Comparison of ENCODE assay signal across 8 cellular contexts in the genomic region with DNA sequence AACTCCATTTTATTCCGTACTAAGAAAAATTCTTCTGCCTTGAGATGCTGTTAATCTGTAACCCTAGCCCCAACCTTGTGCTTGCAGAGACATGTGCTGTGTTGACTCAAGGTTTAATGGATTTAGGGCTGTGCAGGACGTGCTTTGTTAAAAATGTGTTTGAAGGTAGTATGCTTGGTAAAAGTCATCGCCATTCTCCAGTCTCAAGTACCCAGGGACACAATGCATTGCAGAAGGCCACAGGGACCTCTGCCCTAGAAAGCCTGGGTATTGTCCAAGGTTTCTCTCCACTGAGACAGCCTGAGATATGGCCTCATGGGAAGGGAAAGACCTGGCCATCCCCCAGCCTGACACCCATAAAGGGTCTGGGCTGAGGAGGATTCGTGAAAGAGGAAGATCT. TPM values are rescaled to one million over a fixed set of nuclear protein-coding genes. Genes with fewer than 3 reads are reported as not detected.
A peak's percentile ranks its signal among the peaks of the same experiment; 100 is the strongest.
DNase-seq lines count a peak whose midpoint lies in the region; FAIRE-seq and TF ChIP-seq lines count a peak whose summit lies in the region.
"Not testable (repeated sequence)": the region's sequence is repeated elsewhere in the genome, so short reads cannot be mapped to it uniquely, and the experiment has no call there.

No MANE protein-coding gene starts in this region.

- H3K4me1 Mint-ChIP-seq in Caco-2 (ENCODE audit: low read depth, unreplicated experiment) = peaks cover 15% of the 10 kb centered on the region
- H3K4me1 Mint-ChIP-seq in nephron progenitor cell = peaks cover 48% of the 10 kb centered on the region

- H3K9me3 Mint-ChIP-seq in Caco-2 (ENCODE audit: unreplicated experiment) (peaks cover 65% of the 10 kb centered on the region), nephron progenitor cell (peaks cover 93% of the 10 kb centered on the region)

- peak overlapping the region; percentile 45 for H3K27ac Mint-ChIP-seq in Caco-2 (ENCODE audit: unreplicated experiment)
- peak overlapping the region; percentile 92 for H3K27ac Mint-ChIP-seq in nephron progenitor cell

- not testable (repeated sequence) for H3K4me1 ChIP-seq in Caco-2
- peaks cover 18% of the 10 kb centered on the region for H3K4me1 ChIP-seq in prostate gland (replicated peaks)

- 33% methylated on average over 4 of the region's 4 CpGs for WGBS in prostate gland

- not testable (repeated sequence) for H3K4me3 Mint-ChIP-seq in Caco-2 (ENCODE audit: unreplicated experiment)
- H3K4me3 Mint-ChIP-seq in nephron progenitor cell = peak overlapping the region; percentile 35

- CTCF ChIA-PET in Caco-2 (lab: Charles Lee) = not testable (repeated sequence)

- intact Hi-C loops in Caco-2 (cut with micrococcal nuclease; ENCODE audit: unreplicated experiment); prostate gland (cut with DNase I): not testable (repeated sequence)

- FAIRE-seq in bronchial epithelial cell (lab: Jason Lieb, UNC) = not testable (repeated sequence)

- H3K36me3 ChIP-seq in Caco-2 (ENCODE audit: control insufficient read depth, insufficient read depth, low read length); bronchial epithelial cell (ENCODE audit: control insufficient read depth, insufficient read depth, low read length); prostate gland: not testable (repeated sequence)

- BruUV-seq in Caco-2 (replicated peaks; lab: Mats Ljungman, UMichigan) = not testable (repeated sequence)

- POLR2A ChIA-PET in Caco-2 (lab: Charles Lee) = not testable (repeated sequence)

- H3K27me3 ChIP-seq in Caco-2 (replicated peaks; ENCODE audit: control insufficient read depth, insufficient read depth, low read length); bronchial epithelial cell (ENCODE audit: control insufficient read depth, insufficient read depth, low read length); prostate gland (replicated peaks; ENCODE audit: insufficient read depth): not testable (repeated sequence)

- peaks cover 49% of the 10 kb centered on the region for H3K9me3 ChIP-seq in Caco-2
- not testable (repeated sequence) for H3K9me3 ChIP-seq in prostate gland

- not testable (repeated sequence) for TF ChIP-seq POLR2A in prostate gland (IDR thresholded peaks at IDR 0.05)

- H3K4me3 ChIP-seq in Caco-2 (ENCODE audit: low read depth, low read length); bronchial epithelial cell (ENCODE audit: low read depth, low read length); epithelial cell of esophagus (ENCODE audit: low read length); prostate gland: not testable (repeated sequence)

- DNase-seq in Caco-2 (peak in 1 of 2 experiments; percentile 39), DMS53 (lab: John Stamatoyannopoulos, UW) (peak; percentile 67), bronchial epithelial cell (ENCODE audit: low read depth) (peak; percentile 44), epithelial cell of esophagus (ENCODE audit: low read depth) (peak; percentile 46), left kidney (ENCODE audit: low read depth, low spot score) (peak; percentile 25), prostate gland (ENCODE audit: low spot score) (peak; percentile 18)
- not testable (repeated sequence) for DNase-seq in nephron progenitor cell

- H3K27me3 Mint-ChIP-seq in Caco-2 (ENCODE audit: insufficient read depth, unreplicated experiment); nephron progenitor cell (ENCODE audit: low read depth, poor library complexity): not testable (repeated sequence)

- not testable (repeated sequence) for H3K36me3 Mint-ChIP-seq in Caco-2 (ENCODE audit: insufficient read depth, unreplicated experiment)
- peaks cover 83% of the 10 kb centered on the region for H3K36me3 Mint-ChIP-seq in nephron progenitor cell (ENCODE audit: low read depth)

- H3K27ac ChIP-seq in VCaP (peak overlapping the region; percentile 100), prostate gland (peak overlapping the region; percentile 46 to 88)

- not testable (repeated sequence) for TF ChIP-seq CTCF in Caco-2 (IDR thresholded peaks at IDR 0.05; ENCODE audit: insufficient read depth in 1 of 2, low read depth in 1 of 2, low read length in 1 of 2, severe bottlenecking in 1 of 2, unreplicated experiment in 1 of 2); VCaP (conservative IDR thresholded peaks at IDR 0.05); bronchial epithelial cell (IDR thresholded peaks at IDR 0.05; ENCODE audit: insufficient read depth, low read length, severe bottlenecking); epithelial cell of esophagus (IDR thresholded peaks at IDR 0.05; ENCODE audit: insufficient read depth, low read depth, low read length, missing control alignments); nephron progenitor cell (IDR thresholded peaks at IDR 0.05); prostate gland (IDR thresholded peaks at IDR 0.05)

RNA-seq across cellular contexts. Expression of gene ZNF350, which starts 28.8 kb away (rescaled TPM):
- total RNA-seq in Caco-2 (2022) = 2.5 and 2.6 TPM in 2 replicates
- 11.6 TPM in 2 replicates for total RNA-seq in bronchial epithelial cell
- 10 to 100 TPM; 31.3 to 34.6 TPM for total RNA-seq in prostate gland

RNA-seq across cellular contexts. Expression of gene ZNF613, which starts 30.6 kb away (rescaled TPM):
- total RNA-seq in Caco-2 (2022) = 1.3 and 2.2 TPM in 2 replicates
- 6.8 and 8.3 TPM in 2 replicates for total RNA-seq in bronchial epithelial cell
- 10 to 100 TPM; 15.4 to 17.0 TPM for total RNA-seq in prostate gland

RNA-seq across cellular contexts. Expression of gene ZNF615, which starts 50.2 kb away (rescaled TPM):
- total RNA-seq in Caco-2 (2022) = 5.2 and 7.1 TPM in 2 replicates
- 9.0 and 12.4 TPM in 2 replicates for total RNA-seq in bronchial epithelial cell
- total RNA-seq in prostate gland = 10 to 100 TPM; 29.4 to 35.8 TPM

RNA-seq across cellular contexts. Expression of gene ZNF649, which starts 53.0 kb away (rescaled TPM):
- total RNA-seq in Caco-2 (2022) = 3.7 and 7.9 TPM in 2 replicates
- total RNA-seq in bronchial epithelial cell = 8.4 and 13.4 TPM in 2 replicates
- total RNA-seq in prostate gland = 10 to 100 TPM; 26.5 to 33.5 TPM
